Comparison of ENCODE assay signal across 31 cellular contexts in the genomic region with DNA sequence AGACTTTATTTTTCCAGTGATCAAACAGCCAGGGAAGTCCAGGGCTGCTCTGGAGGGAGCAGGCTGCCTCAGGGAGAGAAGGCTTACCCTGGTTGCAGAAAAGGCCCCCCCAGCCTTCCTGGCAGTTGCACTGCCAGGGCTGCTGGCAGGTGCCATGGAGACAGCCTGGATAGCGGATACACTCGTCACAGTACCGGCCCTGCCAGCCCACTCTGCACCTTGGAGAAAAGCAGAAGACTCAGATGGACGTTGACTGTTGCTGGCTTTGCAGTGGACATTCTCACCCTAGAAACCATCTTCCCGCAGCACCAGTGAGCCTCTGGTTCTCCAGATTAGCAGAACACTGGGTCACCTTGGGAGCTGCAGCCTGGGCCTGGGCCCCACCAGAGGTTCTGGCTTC. TPM values are rescaled to one million over a fixed set of nuclear protein-coding genes. Genes with fewer than 3 reads are reported as not detected.
DNase-seq lines count a peak whose midpoint lies in the region; ATAC-seq, FAIRE-seq and TF ChIP-seq lines count a peak whose summit lies in the region.
"Had no signal": no experiment of that assay in that cellular context is flagged by ENCODE, and none has a peak within 500 bp of the region (broad histone marks: within the 10 kb centered on the region; RNA-seq: fewer than 3 reads in every experiment).

No MANE protein-coding gene starts in this region.

- H3K9me3 ChIP-seq in BE2C (no peaks in the 10 kb centered on the region), pancreas (no peaks in the 10 kb centered on the region)
- H3K9me3 ChIP-seq: esophagus muscularis mucosa, thoracic aorta had no signal

- ATAC-seq in pancreas = no peak
- ATAC-seq: activated CD8-positive, alpha-beta memory T cell treated with anti-CD3 and anti-CD28 coated beads, Interleukin-2, amount 10 ng/mL, durations not matched to agents 7 days and 5 days; GM12878; stimulated activated memory B cell treated with anti-CD40 and anti-IgM and Interleukin-4, amounts not matched to agents 10 μg/mL and 1 μg/mL and 100 μg/mL, for 72 hours had no signal

- H3K27ac ChIP-seq in pancreas = no peak overlapping the region
- H3K27ac ChIP-seq: 22Rv1, coronary artery, esophagus muscularis mucosa, parathyroid adenoma, SJSA1, thoracic aorta had no signal

- TF ChIP-seq CTCF in endothelial cell (IDR thresholded peaks at IDR 0.05; ENCODE audit: unreplicated experiment) (no peak), neural crest cell (conservative IDR thresholded peaks at IDR 0.05) (no peak), BE2C (IDR thresholded peaks at IDR 0.05; ENCODE audit: low read depth, low read length) (no peak), pancreas (IDR thresholded peaks at IDR 0.05) (no peak)

- peaks cover 5 to 10% (median 8%) of the 10 kb centered on the region in 3 donors for H3K4me1 Mint-ChIP-seq in IgD-negative memory B cell
- H3K4me1 Mint-ChIP-seq in endothelial cell (ENCODE audit: unreplicated experiment) = peaks cover 33% of the 10 kb centered on the region
- H3K4me1 Mint-ChIP-seq in neural crest cell = peaks cover 39% of the 10 kb centered on the region

- no peak overlapping the region for H3K4me3 ChIP-seq in BE2C (ENCODE audit: low read depth, low read length)
- H3K4me3 ChIP-seq in pancreas = no peak overlapping the region
- H3K4me3 ChIP-seq: coronary artery, esophagus muscularis mucosa, GM12878, SJSA1, thoracic aorta had no signal

- intact Hi-C loops in pancreas (cut with DNase I) = loop anchor here in 1 of 3 donors (10.0 kb wide), 1 partner anchor 101 kb away; no protein-coding TSS in a partner anchor

- no peaks in the 10 kb centered on the region for H3K9me3 Mint-ChIP-seq in IgD-negative memory B cell
- H3K9me3 Mint-ChIP-seq in endothelial cell (ENCODE audit: unreplicated experiment) = no peaks in the 10 kb centered on the region
- H3K9me3 Mint-ChIP-seq in neural crest cell = no peaks in the 10 kb centered on the region
- H3K9me3 Mint-ChIP-seq: activated B cell treated with CpG ODN at 0.5 μM for 24 hours; activated T-helper 1 cell treated with anti-CD3 and anti-CD28 coated beads, Interleukin-12 subunit alpha, Interleukin-12 subunit beta, Interleukin-2, Interleukin-4 antibody, amounts not matched to agents 30 ng/mL and 10 ng/mL and 1 ng/mL, durations not matched to agents 14 hours and 24 hours and 36 hours; stimulated activated memory B cell treated with anti-CD40 and anti-IgM and Interleukin-4, amounts not matched to agents 10 μg/mL and 1 μg/mL and 100 μg/mL, for 72 hours had no signal

- peaks cover 34% of the 10 kb centered on the region for H3K27me3 Mint-ChIP-seq in IgD-negative memory B cell
- H3K27me3 Mint-ChIP-seq in endothelial cell (ENCODE audit: unreplicated experiment) = peaks cover 17% of the 10 kb centered on the region
- peaks cover 68% of the 10 kb centered on the region for H3K27me3 Mint-ChIP-seq in neural crest cell (ENCODE audit: low read depth)

- H3K4me1 ChIP-seq in BE2C = peaks cover 8% of the 10 kb centered on the region; the same call in 1 of the 2 replicates
- H3K4me1 ChIP-seq in pancreas = peaks cover 0 to 19% (median 4%) of the 10 kb centered on the region in 3 donors

- no peak for FAIRE-seq in pancreas (lab: Jason Lieb, UNC)
- FAIRE-seq: D721Med, GM12878 had no signal

- H3K36me3 Mint-ChIP-seq in IgD-negative memory B cell (no peaks in the 10 kb centered on the region), endothelial cell (ENCODE audit: low read depth, unreplicated experiment) (peaks cover 58% of the 10 kb centered on the region), neural crest cell (ENCODE audit: low read depth) (peaks cover 14% of the 10 kb centered on the region)
- H3K36me3 Mint-ChIP-seq: activated CD8-positive, alpha-beta memory T cell treated with anti-CD3 and anti-CD28 coated beads, Interleukin-2, amount 10 ng/mL, durations not matched to agents 7 days and 5 days; naive B cell; stimulated activated memory B cell treated with anti-CD40 and anti-IgM and Interleukin-4, amounts not matched to agents 10 μg/mL and 1 μg/mL and 100 μg/mL, for 72 hours had no signal

- 73 to 77% methylated on average over 5 of the region's 5 CpGs for WGBS in pancreas, 2 donors

- H3K4me3 Mint-ChIP-seq in IgD-negative memory B cell = peak overlapping the region in 1 of 4 donors; percentile 73
- H3K4me3 Mint-ChIP-seq in endothelial cell (ENCODE audit: unreplicated experiment) = peak overlapping the region; percentile 84
- H3K4me3 Mint-ChIP-seq in neural crest cell = peak overlapping the region; percentile 90
- H3K4me3 Mint-ChIP-seq: activated B cell treated with CpG ODN at 0.5 μM for 24 hours; activated CD8-positive, alpha-beta memory T cell treated with anti-CD3 and anti-CD28 coated beads, Interleukin-2, amount 10 ng/mL, durations not matched to agents 7 days and 5 days; activated T-helper 1 cell treated with anti-CD3 and anti-CD28 coated beads, Interleukin-12 subunit alpha, Interleukin-12 subunit beta, Interleukin-2, Interleukin-4 antibody, amounts not matched to agents 30 ng/mL and 10 ng/mL and 1 ng/mL, durations not matched to agents 14 hours and 24 hours and 36 hours; stimulated activated memory B cell treated with anti-CD40 and anti-IgM and Interleukin-4, amounts not matched to agents 10 μg/mL and 1 μg/mL and 100 μg/mL, for 72 hours had no signal

- H3K36me3 ChIP-seq in BE2C = no peaks in the 10 kb centered on the region
- peaks cover 0 to 21% (median 3%) of the 10 kb centered on the region in 3 donors for H3K36me3 ChIP-seq in pancreas
- H3K36me3 ChIP-seq: SJSA1 had no signal

- DNase-seq in DMS53 (lab: John Stamatoyannopoulos, UW) = peak; percentile 37
- DNase-seq in DMS53 treated with DMSO at 0.1 percent for 48 hours (lab: John Stamatoyannopoulos, UW; ENCODE audit: unreplicated experiment) = no peak
- DNase-seq in endothelial cell (ENCODE audit: low spot score) = no peak
- DNase-seq in neural crest cell (ENCODE audit: low read depth, low spot score) = no peak
- DNase-seq in BE2C = no peak
- DNase-seq in pancreas = no peak
- no peak for DNase-seq in DMS 273 treated with DMSO at 0.1 percent for 48 hours (lab: John Stamatoyannopoulos, UW)
- DNase-seq: activated B cell treated with CpG ODN at 0.5 μM for 24 hours; activated CD8-positive, alpha-beta memory T cell treated with anti-CD3 and anti-CD28 coated beads, Interleukin-2, amount 10 ng/mL, durations not matched to agents 7 days and 5 days; activated naive CD4-positive, alpha-beta T cell treated with anti-CD3 and anti-CD28 coated beads, Interleukin-2, amount 50 U/mL, for 16 hours; anterior cingulate cortex; CD4-positive, CD25-positive, alpha-beta regulatory T cell; EL; foreskin melanocyte; Karpas-422; naive B cell; NCI-H1694; NCI-H2171 treated with DMSO at 0.1 percent for 48 hours; NCI-H524 treated with DMSO at 0.1 percent for 48 hours; stimulated activated CD4-positive, alpha-beta T cell treated with anti-CD3 and anti-CD28 coated beads, Interleukin-4, amount 100 ng/mL, for 4 hours had no signal

- H3K27ac Mint-ChIP-seq in IgD-negative memory B cell (peak overlapping the region in 2 of 3 donors; percentile 26 to 66), endothelial cell (ENCODE audit: unreplicated experiment) (no peak overlapping the region), neural crest cell (ENCODE audit: unreplicated experiment) (no peak overlapping the region)
- H3K27ac Mint-ChIP-seq: activated B cell treated with CpG ODN at 0.5 μM for 24 hours; activated CD8-positive, alpha-beta memory T cell treated with anti-CD3 and anti-CD28 coated beads, Interleukin-2, amount 10 ng/mL, durations not matched to agents 7 days and 5 days; activated T-helper 1 cell treated with anti-CD3 and anti-CD28 coated beads, Interleukin-12 subunit alpha, Interleukin-12 subunit beta, Interleukin-2, Interleukin-4 antibody, amounts not matched to agents 30 ng/mL and 10 ng/mL and 1 ng/mL, durations not matched to agents 14 hours and 24 hours and 36 hours; CD4-positive, CD25-positive, alpha-beta regulatory T cell; stimulated activated memory B cell treated with anti-CD40 and anti-IgM and Interleukin-4, amounts not matched to agents 10 μg/mL and 1 μg/mL and 100 μg/mL, for 72 hours had no signal

- H3K27me3 ChIP-seq in BE2C (peaks cover 39% of the 10 kb centered on the region), pancreas (no peaks in the 10 kb centered on the region)

RNA-seq across cellular contexts. Expression of gene DLL1, which starts 5.4 kb away (rescaled TPM):
- polyA plus RNA-seq in IgD-negative memory B cell (0.10 TPM), pancreas (10 to 100 TPM; 16.4 to 21.6 TPM)
- total RNA-seq in endothelial cell (ENCODE audit: unreplicated experiment) (59.5 TPM), neural crest cell (53.9 and 59.8 TPM in 2 replicates), pancreas (10 to 100 TPM; 10.8 to 19.6 (median 13.3) TPM)
- polyA plus RNA-seq in BE2C (2012; ENCODE audit: insufficient read depth, insufficient read length, low read depth) = 0.37 TPM
- total RNA-seq: activated T-helper 1 cell treated with anti-CD3 and anti-CD28 coated beads, Interleukin-12 subunit alpha, Interleukin-12 subunit beta, Interleukin-2, Interleukin-4 antibody, amounts not matched to agents 30 ng/mL and 10 ng/mL and 1 ng/mL, durations not matched to agents 14 hours and 24 hours and 36 hours had no signal

RNA-seq across cellular contexts. Expression of gene FAM120B, which starts 21.1 kb away (rescaled TPM):
- 24.5 TPM for polyA plus RNA-seq in IgD-negative memory B cell
- total RNA-seq in endothelial cell (ENCODE audit: unreplicated experiment) = 48.3 TPM
- total RNA-seq in neural crest cell = 33.4 and 33.7 TPM in 2 replicates
- 32.9 TPM for polyA plus RNA-seq in BE2C (2012; ENCODE audit: insufficient read depth, insufficient read length, low read depth)
- 10 to 100 TPM; 10.4 to 18.7 (median 13.3) TPM for total RNA-seq in pancreas
- 1 to 10 TPM; 5.6 to 9.0 TPM for polyA plus RNA-seq in pancreas

Comparison
In these comparisons a context has a peak if more than half of its experiments do, and no peak if none do; other contexts are left out.
1. H3K27ac Mint-ChIP-seq: peak in IgD-negative memory B cell (2 of 3); none in endothelial cell (single experiment) and neural crest cell (single experiment).